ENCODE assay signal across 17 cellular contexts in the genomic region with DNA sequence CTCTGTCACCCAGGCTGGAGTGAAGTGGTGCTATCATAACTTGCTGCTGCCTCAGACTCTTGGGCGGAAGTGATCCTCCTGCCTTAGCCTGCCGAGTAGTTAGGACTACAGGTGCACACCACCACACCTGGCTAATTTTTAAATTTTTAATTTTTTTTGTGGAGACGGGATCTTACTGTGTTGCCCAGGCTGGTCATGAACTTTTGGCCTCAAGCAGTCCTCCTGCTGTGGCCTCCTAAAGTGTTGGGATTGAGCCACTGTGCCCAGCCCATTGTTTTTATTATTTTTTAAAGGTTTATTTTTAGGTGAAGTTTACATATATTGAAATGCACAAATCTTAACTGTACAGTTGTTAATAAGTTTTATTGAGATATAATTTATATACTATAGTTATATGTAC. TPM values are rescaled to one million over a fixed set of nuclear protein-coding genes. Genes with fewer than 3 reads are reported as not detected.
DNase-seq lines count a peak whose midpoint lies in the region; ATAC-seq, FAIRE-seq and TF ChIP-seq lines count a peak whose summit lies in the region.
"Had no signal": no experiment of that assay in that cellular context is flagged by ENCODE, and none has a peak within 500 bp of the region (broad histone marks: within the 10 kb centered on the region; RNA-seq: fewer than 3 reads in every experiment).

No MANE protein-coding gene starts in this region.

- H3K9me3 ChIP-seq in BLaER1 treated with 17β-estradiol and CSF1 and Interleukin-3, amounts not matched to agents 10 nM and 100 nM (replicated peaks in 1 of 11) = peaks cover 0 to 50% (median 45%) of the 10 kb centered on the region in 11 experiments; a peak in 20 of 22 replicates
- H3K9me3 ChIP-seq in astrocyte (ENCODE audit: insufficient read depth, low read depth, low read length) = no peaks in the 10 kb centered on the region
- H3K9me3 ChIP-seq: thoracic aorta had no signal

- DNase-seq in GM23338 (ENCODE audit: low spot score) = no peak
- no peak for DNase-seq in astrocyte (ENCODE audit: low read depth)
- no peak for DNase-seq in mesothelial cell of epicardium (ENCODE audit: low spot score in 2 of 2, unreplicated experiment in 2 of 2)
- DNase-seq in lower leg skin (ENCODE audit: low spot score in 2 of 2) = no peak
- DNase-seq: amygdala, cerebellar nuclear complex, GDM1, left ventricle myocardium inferior, NCI-H1092, NCI-H69 had no signal

- WGBS in lower leg skin, 2 donors = 88 to 90% methylated on average over 3 of the region's 3 CpGs

- peaks cover 25 to 52% (median 30%) of the 10 kb centered on the region in 10 experiments for H3K4me1 ChIP-seq in BLaER1 treated with 17β-estradiol and CSF1 and Interleukin-3, amounts not matched to agents 10 nM and 100 nM
- H3K4me1 ChIP-seq in GM23338 (ENCODE audit: insufficient read depth) = peaks cover 1% of the 10 kb centered on the region; the same call in 1 of the 2 replicates
- H3K4me1 ChIP-seq in astrocyte (ENCODE audit: insufficient read depth, low read length) = peaks cover 17% of the 10 kb centered on the region

- no peak overlapping the region for H3K4me3 Mint-ChIP-seq in GM23338
- H3K4me3 Mint-ChIP-seq in astrocyte (ENCODE audit: unreplicated experiment) = peak overlapping the region; percentile 100
- no peak overlapping the region for H3K4me3 Mint-ChIP-seq in mesothelial cell of epicardium

- peaks cover 48 to 76% (median 69%) of the 10 kb centered on the region in 11 experiments for H4K20me1 ChIP-seq in BLaER1 treated with 17β-estradiol and CSF1 and Interleukin-3, amounts not matched to agents 10 nM and 100 nM
- H4K20me1 ChIP-seq in GM23338 (replicated peaks; ENCODE audit: insufficient read depth) = peaks cover 61% of the 10 kb centered on the region
- H4K20me1 ChIP-seq in astrocyte (ENCODE audit: insufficient read depth, low read length) = peaks cover 44% of the 10 kb centered on the region

- peaks cover 12% of the 10 kb centered on the region; the same call in 2 of the 3 replicates for H3K4me1 Mint-ChIP-seq in GM23338
- peaks cover 11% of the 10 kb centered on the region for H3K4me1 Mint-ChIP-seq in astrocyte (ENCODE audit: low read depth, unreplicated experiment)
- H3K4me1 Mint-ChIP-seq in mesothelial cell of epicardium = peaks cover 23% of the 10 kb centered on the region

- no peak for FAIRE-seq in astrocyte (lab: Jason Lieb, UNC)
- FAIRE-seq: H1 had no signal

- peak overlapping the region; percentile 71 to 95 (median 84) for H3K4me2 ChIP-seq in BLaER1 treated with 17β-estradiol and CSF1 and Interleukin-3, amounts not matched to agents 10 nM and 100 nM
- H3K4me2 ChIP-seq in GM23338 = peak overlapping the region; percentile 88
- peak overlapping the region; percentile 93 for H3K4me2 ChIP-seq in astrocyte (ENCODE audit: low read length)

- TF ChIP-seq CTCF in GM23338 (conservative IDR thresholded peaks at IDR 0.05; ENCODE audit: low read depth in 2 of 2) (no peak), astrocyte (IDR thresholded peaks at IDR 0.05; ENCODE audit: insufficient read depth, low read depth, low read length) (no peak), mesothelial cell of epicardium (IDR thresholded peaks at IDR 0.05; ENCODE audit: unreplicated experiment) (no peak), lower leg skin (IDR thresholded peaks at IDR 0.05) (no peak)

- H3K36me3 ChIP-seq in BLaER1 treated with 17β-estradiol and CSF1 and Interleukin-3, amounts not matched to agents 10 nM and 100 nM = peaks cover 24 to 54% (median 53%) of the 10 kb centered on the region in 11 experiments
- H3K36me3 ChIP-seq in GM23338 (ENCODE audit: insufficient read depth) (peaks cover 19% of the 10 kb centered on the region), astrocyte (ENCODE audit: insufficient read depth, low read length) (peaks cover 5% of the 10 kb centered on the region)
- H3K36me3 ChIP-seq: thoracic aorta had no signal

- H3K36me3 Mint-ChIP-seq in GM23338 (ENCODE audit: low read depth) = peaks cover 67% of the 10 kb centered on the region
- H3K36me3 Mint-ChIP-seq in astrocyte (ENCODE audit: low read depth, unreplicated experiment) = no peaks in the 10 kb centered on the region
- peaks cover 35% of the 10 kb centered on the region for H3K36me3 Mint-ChIP-seq in mesothelial cell of epicardium

- TF ChIP-seq POLR2A in lower leg skin (IDR thresholded peaks at IDR 0.05) = no peak

- no peak overlapping the region for H3K27ac Mint-ChIP-seq in GM23338
- H3K27ac Mint-ChIP-seq in astrocyte (ENCODE audit: unreplicated experiment) = peak overlapping the region; percentile 95
- H3K27ac Mint-ChIP-seq in mesothelial cell of epicardium = peak overlapping the region; percentile 59
- H3K27ac Mint-ChIP-seq: activated T-helper 1 cell treated with anti-CD3 and anti-CD28 coated beads, Interleukin-12 subunit alpha, Interleukin-12 subunit beta, Interleukin-2, Interleukin-4 antibody, amounts not matched to agents 30 ng/mL and 10 ng/mL and 1 ng/mL, durations not matched to agents 14 hours and 24 hours and 36 hours had no signal

- H3K27me3 Mint-ChIP-seq in GM23338 (ENCODE audit: insufficient read depth, low read depth, poor library complexity) (peaks cover 5% of the 10 kb centered on the region), astrocyte (ENCODE audit: low read depth, unreplicated experiment) (no peaks in the 10 kb centered on the region), mesothelial cell of epicardium (ENCODE audit: low read depth) (no peaks in the 10 kb centered on the region)

- no peak overlapping the region for H2AFZ ChIP-seq in GM23338
- no peak overlapping the region for H2AFZ ChIP-seq in astrocyte (ENCODE audit: low read depth, low read length)

- peak overlapping the region in 10 of 11 experiments; percentile 20 to 99 (median 47); a peak in 13 of 22 replicates for H3K9ac ChIP-seq in BLaER1 treated with 17β-estradiol and CSF1 and Interleukin-3, amounts not matched to agents 10 nM and 100 nM
- peak overlapping the region; percentile 34 for H3K9ac ChIP-seq in astrocyte (ENCODE audit: low read length)

- peaks cover 82% of the 10 kb centered on the region for H3K79me2 ChIP-seq in GM23338 (replicated peaks; ENCODE audit: insufficient read depth)
- H3K79me2 ChIP-seq in astrocyte (ENCODE audit: insufficient read depth, low read length) = peaks cover 87% of the 10 kb centered on the region

- H3K9me3 Mint-ChIP-seq in GM23338 (peaks cover 17% of the 10 kb centered on the region), astrocyte (ENCODE audit: unreplicated experiment) (no peaks in the 10 kb centered on the region), mesothelial cell of epicardium (peaks cover 13% of the 10 kb centered on the region)

- H3K9me2 ChIP-seq in GM23338 (ENCODE audit: insufficient read depth) = 0 out of 2 replicates have a peak, but pooled peaks cover 4% of the 10 kb centered on the region

- H3F3A ChIP-seq in GM23338 (replicated peaks; ENCODE audit: low read depth) = no peaks in the 10 kb centered on the region

- intact Hi-C loops in lower leg skin (cut with DNase I; ENCODE audit: low total_unique reads) = no loop called here

- no peaks in the 10 kb centered on the region for H3K27me3 ChIP-seq in BLaER1 treated with 17β-estradiol and CSF1 and Interleukin-3, amounts not matched to agents 10 nM and 100 nM
- H3K27me3 ChIP-seq in GM23338 (ENCODE audit: insufficient read depth) (no peaks in the 10 kb centered on the region), astrocyte (ENCODE audit: insufficient read depth, low read length) (no peaks in the 10 kb centered on the region)

- H3K27ac ChIP-seq in BLaER1 treated with 17β-estradiol and CSF1 and Interleukin-3, amounts not matched to agents 10 nM and 100 nM = peak overlapping the region in 10 of 11 experiments; percentile 53 to 100 (median 98); a peak in 18 of 22 replicates
- H3K27ac ChIP-seq in GM23338 (ENCODE audit: low read depth) = no peak overlapping the region
- H3K27ac ChIP-seq in astrocyte (ENCODE audit: low read depth, low read length) = peak overlapping the region; percentile 39
- H3K27ac ChIP-seq: left ventricle myocardium inferior, thoracic aorta had no signal

- peak overlapping the region in 9 of 10 experiments; percentile 74 to 95 (median 89); a peak in 18 of 20 replicates for H3K4me3 ChIP-seq in BLaER1 treated with 17β-estradiol and CSF1 and Interleukin-3, amounts not matched to agents 10 nM and 100 nM
- H3K4me3 ChIP-seq in GM23338 = peak overlapping the region; percentile 86; the same call in 1 of the 2 replicates
- H3K4me3 ChIP-seq in astrocyte (ENCODE audit: insufficient read depth, low read depth, low read length) = no peak overlapping the region
- H3K4me3 ChIP-seq in lower leg skin (ENCODE audit: low read depth, poor library complexity, severe bottlenecking) = no peak overlapping the region
- H3K4me3 ChIP-seq: left ventricle myocardium inferior, thoracic aorta had no signal

- ATAC-seq in GM23338 (no peak), GM18511 (IDR thresholded peaks at IDR 0.05; ENCODE audit: unreplicated experiment) (no peak), HG03095 (IDR thresholded peaks at IDR 0.05; ENCODE audit: unreplicated experiment) (no peak), HG02571 (IDR thresholded peaks at IDR 0.05; ENCODE audit: unreplicated experiment) (no peak)

TF ChIP-seq in GM23338, 12 proteins besides CTCF, POLR2A, EP300 and RAD21:
- TF ChIP-seq JUNB (IDR thresholded peaks at IDR 0.05; ENCODE audit: unreplicated experiment) = no peak
- no peak for TF ChIP-seq NANOG (IDR thresholded peaks at IDR 0.05; ENCODE audit: borderline replicate concordance)

RNA-seq across cellular contexts. Expression of a gene that starts 3.2 kb away (rescaled TPM):
- 77.2 and 82.1 TPM in 2 replicates for total RNA-seq in GM23338 (2014; rRNA removed; shearing (Covaris generic))
- 105 and 133 TPM in 2 replicates for polyA plus RNA-seq in GM23338 (2016; fragmentation: Nextera tagmentation; extraction: Ambion mirVana)
- total RNA-seq in astrocyte (46.1 and 56.4 TPM in 2 replicates), mesothelial cell of epicardium (70.9 to 76.2 TPM (median 73.5 TPM) in 3 replicates), lower leg skin (10 to 100 TPM; 10.2 to 21.8 (median 16.0) TPM)

Comparison
In these comparisons a context has a peak if more than half of its experiments do, and no peak if none do; other contexts are left out.
1. H3K4me3 ChIP-seq: peak in BLaER1 treated with 17β-estradiol and CSF1 and Interleukin-3, amounts not matched to agents 10 nM and 100 nM (9 of 10) and GM23338 (single experiment); none in astrocyte (single experiment) and lower leg skin (single experiment).
2. Peak in every context shown above with its lines, with median percentiles within 50 percentile points of each other: H3K4me2 ChIP-seq.